20 cellular contexts compared by ENCODE assay signal in genomic region chr4:153579872-153580271, GRCh38.
DNase-seq lines count a peak whose midpoint lies in the region; ATAC-seq and TF ChIP-seq lines count a peak whose summit lies in the region.
"Had no signal": no experiment of that assay in that cellular context is flagged by ENCODE, and none has a peak within 500 bp of the region (broad histone marks: within the 10 kb centered on the region; RNA-seq: fewer than 3 reads in every experiment).

No MANE protein-coding gene starts in this region.

- DNase-seq in CD4-positive, alpha-beta memory T cell, result no peak
- peak; percentile 55 for DNase-seq in germinal center (ENCODE audit: low spot score)
- no peak for DNase-seq in KG1 (lab: John Stamatoyannopoulos, UW)
- no peak for DNase-seq in upper lobe of right lung
- no peak for DNase-seq in tibial nerve (ENCODE audit: low spot score in 2 of 2)
- DNase-seq: aorta; DMS153; hypothalamus; midbrain; NCI-H1436 treated with DMSO at 0.1 percent for 48 hours; NCI-H226; NK-92 treated with Interleukin-12 subunit alpha and Interleukin-12 subunit beta, amount 100 ng/mL, for 24 hours; nucleus accumbens; right lobe of liver; stimulated activated CD4-positive, alpha-beta T cell treated with anti-CD3 and anti-CD28 coated beads, Interleukin-2, amount 100 ng/mL, for 24 hours; testis had no signal

- no peak overlapping the region for H2AFZ ChIP-seq in OCI-LY3 (ENCODE audit: low read depth, low read length)

- POLR2A ChIA-PET in CD4-positive, alpha-beta memory T cell (lab: Charles Lee; ENCODE audit: partially characterized antibody), result interaction anchor here (1.2 kb wide), 1 partner anchor 153 kb away, joined by 3 read pairs; no protein-coding TSS in a partner anchor

- CTCF ChIA-PET in CD4-positive, alpha-beta memory T cell (lab: Charles Lee; ENCODE audit: partially characterized antibody), result interaction anchor here (1.0 to 4.3 kb wide), 2 partner anchors 147 to 236 kb away, joined by 3 to 35 read pairs; partner anchors contain the start of gene MND1

- H3K36me3 Mint-ChIP-seq in CD4-positive, alpha-beta memory T cell, result peaks cover 31 to 47% of the 10 kb centered on the region in 2 donors

- TF ChIP-seq POLR2A in tibial nerve (IDR thresholded peaks at IDR 0.05), result no peak

- peaks cover 83% of the 10 kb centered on the region for H4K20me1 ChIP-seq in OCI-LY3 (ENCODE audit: insufficient read depth, low read length)

- peak; percentile 56 for ATAC-seq in GM18868 (IDR thresholded peaks at IDR 0.05; ENCODE audit: unreplicated experiment)
- ATAC-seq in upper lobe of right lung, result no peak
- ATAC-seq: right lobe of liver had no signal

- peak overlapping the region; percentile 15 for H3K4me2 ChIP-seq in OCI-LY3 (ENCODE audit: low read length)
- H3K4me2 ChIP-seq: KMS-11 had no signal

- no peaks in the 10 kb centered on the region for H3K9me3 ChIP-seq in CD4-positive, alpha-beta memory T cell (ENCODE audit: control insufficient read depth in 1 of 2, low read length in 2 of 2)
- H3K9me3 ChIP-seq in OCI-LY3 (ENCODE audit: insufficient read depth, low read length) (no peaks in the 10 kb centered on the region), upper lobe of right lung (no peaks in the 10 kb centered on the region), tibial nerve (no peaks in the 10 kb centered on the region)
- H3K9me3 ChIP-seq: right lobe of liver, testis had no signal

- TF ChIP-seq CTCF in OCI-LY3 (IDR thresholded peaks at IDR 0.05; ENCODE audit: low read depth, low read length), result no peak
- TF ChIP-seq CTCF in upper lobe of right lung (IDR thresholded peaks at IDR 0.05), result no peak
- no peak for TF ChIP-seq CTCF in tibial nerve (IDR thresholded peaks at IDR 0.05)

- peaks cover 18 to 47% (median 36%) of the 10 kb centered on the region in 4 donors for H3K4me1 Mint-ChIP-seq in CD4-positive, alpha-beta memory T cell

- H3K4me3 Mint-ChIP-seq in CD4-positive, alpha-beta memory T cell, result peak overlapping the region in 1 of 8 donors; percentile 34
- H3K4me3 Mint-ChIP-seq: activated T-helper 1 cell treated with anti-CD3 and anti-CD28 coated beads, Interleukin-12 subunit alpha, Interleukin-12 subunit beta, Interleukin-2, Interleukin-4 antibody, amounts not matched to agents 30 ng/mL and 10 ng/mL and 1 ng/mL, durations not matched to agents 14 hours and 24 hours and 36 hours had no signal

- no peaks in the 10 kb centered on the region for H3K4me1 ChIP-seq in CD4-positive, alpha-beta memory T cell (ENCODE audit: insufficient read depth, low read length)
- H3K4me1 ChIP-seq in OCI-LY3 (ENCODE audit: low read length), result peaks cover 81% of the 10 kb centered on the region
- H3K4me1 ChIP-seq in upper lobe of right lung, result no peaks in the 10 kb centered on the region
- peaks cover 0 to 10% (median 0%) of the 10 kb centered on the region in 4 donors for H3K4me1 ChIP-seq in tibial nerve
- H3K4me1 ChIP-seq: testis had no signal

- intact Hi-C loops in CD4-positive, alpha-beta memory T cell (cut with micrococcal nuclease), result no loop called here
- intact Hi-C loops in upper lobe of right lung (cut with DNase I), result loop anchor here (5.0 kb wide), 1 partner anchor 238 kb away; the partner anchor contains the start of gene MND1

- peaks cover 28% of the 10 kb centered on the region for H3K36me3 ChIP-seq in CD4-positive, alpha-beta memory T cell (ENCODE audit: insufficient read depth, low read length)
- H3K36me3 ChIP-seq in OCI-LY3 (replicated peaks; ENCODE audit: low read depth, low read length) (peaks cover 52% of the 10 kb centered on the region), upper lobe of right lung (peaks cover 13% of the 10 kb centered on the region), tibial nerve (no peaks in the 10 kb centered on the region)

- no peaks in the 10 kb centered on the region for H3K27me3 Mint-ChIP-seq in CD4-positive, alpha-beta memory T cell

- peaks cover 84% of the 10 kb centered on the region for H3K79me2 ChIP-seq in OCI-LY3 (ENCODE audit: low read length)

- H3K4me3 ChIP-seq in CD4-positive, alpha-beta memory T cell (ENCODE audit: low read length in 2 of 2), result no peak overlapping the region
- H3K4me3 ChIP-seq in OCI-LY3 (ENCODE audit: low read length) (no peak overlapping the region), upper lobe of right lung (no peak overlapping the region), tibial nerve (no peak overlapping the region)
- H3K4me3 ChIP-seq: right lobe of liver, testis had no signal

- no peaks in the 10 kb centered on the region for H3K27me3 ChIP-seq in CD4-positive, alpha-beta memory T cell (ENCODE audit: insufficient read depth, low read length)
- H3K27me3 ChIP-seq in OCI-LY3 (ENCODE audit: low read depth, low read length), result no peaks in the 10 kb centered on the region
- no peaks in the 10 kb centered on the region for H3K27me3 ChIP-seq in upper lobe of right lung
- H3K27me3 ChIP-seq in tibial nerve, result no peaks in the 10 kb centered on the region
- H3K27me3 ChIP-seq: right lobe of liver, testis had no signal

- H3K9me3 Mint-ChIP-seq in CD4-positive, alpha-beta memory T cell, result peaks cover 0 to 2% (median 0%) of the 10 kb centered on the region in 8 donors
- H3K9me3 Mint-ChIP-seq: activated T-helper 1 cell treated with anti-CD3 and anti-CD28 coated beads, Interleukin-12 subunit alpha, Interleukin-12 subunit beta, Interleukin-2, Interleukin-4 antibody, amounts not matched to agents 30 ng/mL and 10 ng/mL and 1 ng/mL, durations not matched to agents 14 hours and 24 hours and 36 hours had no signal

- peak overlapping the region in 6 of 7 donors; percentile 27 to 70 (median 50) for H3K27ac Mint-ChIP-seq in CD4-positive, alpha-beta memory T cell
- H3K27ac Mint-ChIP-seq: activated T-helper 1 cell treated with anti-CD3 and anti-CD28 coated beads, Interleukin-12 subunit alpha, Interleukin-12 subunit beta, Interleukin-2, Interleukin-4 antibody, amounts not matched to agents 30 ng/mL and 10 ng/mL and 1 ng/mL, durations not matched to agents 14 hours and 24 hours and 36 hours had no signal

- H3K27ac ChIP-seq in CD4-positive, alpha-beta memory T cell (ENCODE audit: low read depth, low read length), result no peak overlapping the region
- peak overlapping the region; percentile 25; the same call in 1 of the 2 replicates for H3K27ac ChIP-seq in OCI-LY3 (ENCODE audit: low read length)
- H3K27ac ChIP-seq in upper lobe of right lung, result no peak overlapping the region
- H3K27ac ChIP-seq in tibial nerve, result no peak overlapping the region
- H3K27ac ChIP-seq: KMS-11, right lobe of liver, testis had no signal

- TF ChIP-seq EP300 in tibial nerve (IDR thresholded peaks at IDR 0.05), result no peak

- H3K9ac ChIP-seq in OCI-LY3 (ENCODE audit: low read length), result no peak overlapping the region
- H3K9ac ChIP-seq: KMS-11 had no signal

- 58 to 71% methylated on average over 1 of the region's 1 CpG for WGBS in tibial nerve, 2 donors
